ENCODE assay signal across 19 cellular contexts in the genomic region with DNA sequence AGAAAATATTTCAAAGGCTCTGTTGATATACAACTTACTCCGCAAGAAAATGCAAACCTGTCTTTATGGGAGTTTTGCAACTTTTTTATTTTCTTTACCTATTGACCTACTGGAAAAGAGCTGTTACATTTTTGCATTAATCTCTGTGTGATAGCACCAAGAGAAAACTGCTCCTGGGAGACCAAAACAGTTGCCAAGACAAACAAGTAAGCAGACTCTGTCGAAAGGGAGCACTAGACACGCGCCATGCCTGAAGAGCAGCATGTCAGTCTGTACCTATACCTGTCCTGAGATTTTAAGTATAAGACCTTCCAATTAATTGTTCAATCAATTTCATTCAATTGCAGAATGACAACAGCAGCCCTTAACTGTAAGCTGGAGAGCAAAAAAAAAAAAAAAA. TPM values are rescaled to one million over a fixed set of nuclear protein-coding genes. Genes with fewer than 3 reads are reported as not detected.
DNase-seq lines count a peak whose midpoint lies in the region; ATAC-seq and TF ChIP-seq lines count a peak whose summit lies in the region.
"Had no signal": no experiment of that assay in that cellular context is flagged by ENCODE, and none has a peak within 500 bp of the region (broad histone marks: within the 10 kb centered on the region; RNA-seq: fewer than 3 reads in every experiment).

No MANE protein-coding gene starts in this region.

- H3K27me3 Mint-ChIP-seq in activated CD4-positive, alpha-beta memory T cell treated with anti-CD3 and anti-CD28 coated beads, Interleukin-2, amount 10 ng/mL, durations not matched to agents 7 days and 5 days: no peaks in the 10 kb centered on the region

- H3K4me3 Mint-ChIP-seq in activated CD4-positive, alpha-beta memory T cell treated with anti-CD3 and anti-CD28 coated beads, Interleukin-2, amount 10 ng/mL, durations not matched to agents 7 days and 5 days: no peak overlapping the region
- H3K4me3 Mint-ChIP-seq: CD8-positive, alpha-beta T cell had no signal

- H3K27ac ChIP-seq in left ventricle myocardium inferior (replicated peaks) (no peak overlapping the region), right cardiac atrium (ENCODE audit: low read length) (no peak overlapping the region), sigmoid colon (no peak overlapping the region)
- H3K27ac ChIP-seq: BLaER1 treated with 17β-estradiol and CSF1 and Interleukin-3, amounts not matched to agents 10 nM and 100 nM; SK-N-MC had no signal

- no peak for TF ChIP-seq EP300 in sigmoid colon (IDR thresholded peaks at IDR 0.05)

- TF ChIP-seq POLR2A in sigmoid colon (IDR thresholded peaks at IDR 0.05): no peak

- 27% methylated on average over 4 of the region's 4 CpGs for WGBS in right cardiac atrium
- WGBS in sigmoid colon, 2 donors: 75 to 86% methylated on average over 4 of the region's 4 CpGs

- POLR2A ChIA-PET in activated CD4-positive, alpha-beta memory T cell treated with anti-CD3 and anti-CD28 coated beads, Interleukin-2, amount 10 ng/mL, durations not matched to agents 7 days and 5 days (lab: Charles Lee): no interaction called here

- peaks cover 3% of the 10 kb centered on the region for H3K9me3 Mint-ChIP-seq in activated CD4-positive, alpha-beta memory T cell treated with anti-CD3 and anti-CD28 coated beads, Interleukin-2, amount 10 ng/mL, durations not matched to agents 7 days and 5 days

- DNase-seq in Right ventricle myocardium inferior (ENCODE audit: missing footprints) (no peak), left ventricle myocardium inferior (no peak), astrocyte of the hippocampus (ENCODE audit: low read depth, low spot score) (peak; percentile 45), right cardiac atrium (peak in 2 of 3 donors; percentile 19 to 39), sigmoid colon (no peak), inferior parietal cortex (ENCODE audit: extremely low spot score) (no peak)
- no peak for DNase-seq in activated CD4-positive, alpha-beta memory T cell treated with anti-CD3 and anti-CD28 coated beads, Interleukin-2, amount 10 ng/mL, durations not matched to agents 7 days and 5 days
- DNase-seq: Calu3; CD8-positive, alpha-beta T cell; GOT3; NCI-H1694 treated with DMSO at 0.1 percent for 48 hours; NCI-H2107; NCI-H526 treated with DMSO at 0.1 percent for 48 hours; NK-92 treated with Interleukin-12 subunit alpha and Interleukin-12 subunit beta, amount 100 ng/mL, for 24 hours; SHP77 had no signal

- no peaks in the 10 kb centered on the region for H3K36me3 Mint-ChIP-seq in activated CD4-positive, alpha-beta memory T cell treated with anti-CD3 and anti-CD28 coated beads, Interleukin-2, amount 10 ng/mL, durations not matched to agents 7 days and 5 days (ENCODE audit: low read depth)
- H3K36me3 Mint-ChIP-seq: CD8-positive, alpha-beta T cell had no signal

- no peaks in the 10 kb centered on the region for H3K36me3 ChIP-seq in left ventricle myocardium inferior
- H3K36me3 ChIP-seq in sigmoid colon: no peaks in the 10 kb centered on the region
- H3K36me3 ChIP-seq: BLaER1 treated with 17β-estradiol and CSF1 and Interleukin-3, amounts not matched to agents 10 nM and 100 nM had no signal

- H3K9me3 ChIP-seq in left ventricle myocardium inferior (replicated peaks): no peaks in the 10 kb centered on the region
- H3K9me3 ChIP-seq in right cardiac atrium (ENCODE audit: control insufficient read depth, low read length): no peaks in the 10 kb centered on the region
- H3K9me3 ChIP-seq in sigmoid colon: no peaks in the 10 kb centered on the region
- H3K9me3 ChIP-seq: BLaER1 treated with 17β-estradiol and CSF1 and Interleukin-3, amounts not matched to agents 10 nM and 100 nM had no signal

- CTCF ChIA-PET in activated CD4-positive, alpha-beta memory T cell treated with anti-CD3 and anti-CD28 coated beads, Interleukin-2, amount 10 ng/mL, durations not matched to agents 7 days and 5 days (lab: Charles Lee): no interaction called here

- no peak overlapping the region for H3K27ac Mint-ChIP-seq in activated CD4-positive, alpha-beta memory T cell treated with anti-CD3 and anti-CD28 coated beads, Interleukin-2, amount 10 ng/mL, durations not matched to agents 7 days and 5 days
- H3K27ac Mint-ChIP-seq: CD8-positive, alpha-beta T cell had no signal

- TF ChIP-seq CTCF in left ventricle myocardium inferior (IDR thresholded peaks at IDR 0.05; ENCODE audit: borderline replicate concordance) (no peak), sigmoid colon (IDR thresholded peaks at IDR 0.05) (no peak)

- intact Hi-C loops in Right ventricle myocardium inferior (cut with DNase I): loop anchor here (5.0 kb wide), 1 partner anchor 43 kb away; no protein-coding TSS in a partner anchor
- intact Hi-C loops in left ventricle myocardium inferior (cut with micrococcal nuclease): no loop called here
- intact Hi-C loops in right cardiac atrium (cut with DNase I): no loop called here
- intact Hi-C loops in sigmoid colon (cut with DNase I): no loop called here

- H3K4me1 Mint-ChIP-seq in activated CD4-positive, alpha-beta memory T cell treated with anti-CD3 and anti-CD28 coated beads, Interleukin-2, amount 10 ng/mL, durations not matched to agents 7 days and 5 days: no peaks in the 10 kb centered on the region

- ATAC-seq in Right ventricle myocardium inferior: peak; percentile 46
- ATAC-seq in right cardiac atrium: peak; percentile 34 to 43
- ATAC-seq: CD8-positive, alpha-beta T cell; HCT116 had no signal

- no peak overlapping the region for H3K4me3 ChIP-seq in left ventricle myocardium inferior
- no peak overlapping the region for H3K4me3 ChIP-seq in right cardiac atrium (ENCODE audit: low read length)
- no peak overlapping the region for H3K4me3 ChIP-seq in sigmoid colon
- H3K4me3 ChIP-seq: BLaER1 treated with 17β-estradiol and CSF1 and Interleukin-3, amounts not matched to agents 10 nM and 100 nM; SK-N-MC had no signal

- H3K27me3 ChIP-seq in left ventricle myocardium inferior (ENCODE audit: low read depth) (no peaks in the 10 kb centered on the region), right cardiac atrium (ENCODE audit: control insufficient read depth, insufficient read depth) (no peaks in the 10 kb centered on the region), sigmoid colon (no peaks in the 10 kb centered on the region)
- H3K27me3 ChIP-seq: BLaER1 treated with 17β-estradiol and CSF1 and Interleukin-3, amounts not matched to agents 10 nM and 100 nM had no signal

- H3K4me1 ChIP-seq in left ventricle myocardium inferior (peaks cover 4% of the 10 kb centered on the region), right cardiac atrium (ENCODE audit: control insufficient read depth, insufficient read depth, low read length) (no peaks in the 10 kb centered on the region), sigmoid colon (no peaks in the 10 kb centered on the region)
- H3K4me1 ChIP-seq: BLaER1 treated with 17β-estradiol and CSF1 and Interleukin-3, amounts not matched to agents 10 nM and 100 nM had no signal

RNA-seq across cellular contexts. Expression of gene TECRL, which starts 56.0 kb away (rescaled TPM):
- total RNA-seq in Right ventricle myocardium inferior (1,120 TPM), left ventricle myocardium inferior (1,086 TPM), right cardiac atrium (100 to 1,000 TPM; 773 to 857 (median 826) TPM), sigmoid colon (not detected)
- polyA plus RNA-seq in right cardiac atrium (354 TPM), sigmoid colon (under 1 TPM; under 0.01 to 0.69 (median 0.06) TPM)
- total RNA-seq in activated CD4-positive, alpha-beta memory T cell treated with anti-CD3 and anti-CD28 coated beads, Interleukin-2, amount 10 ng/mL, durations not matched to agents 7 days and 5 days: not detected
- total RNA-seq: Calu3; CD8-positive, alpha-beta T cell; LHCN-M2 had no signal

Comparison
In these comparisons a context has a peak if more than half of its experiments do, and no peak if none do; other contexts are left out.
1. DNase-seq: peak in astrocyte of the hippocampus (single experiment) and right cardiac atrium (2 of 3); none in Right ventricle myocardium inferior (single experiment), left ventricle myocardium inferior (single experiment), activated CD4-positive, alpha-beta memory T cell treated with anti-CD3 and anti-CD28 coated beads, Interleukin-2, amount 10 ng/mL, durations not matched to agents 7 days and 5 days (single experiment), sigmoid colon (single experiment) and inferior parietal cortex (single experiment).
2. RNA of gene TECRL, which starts 56.0 kb away (total RNA-seq): 1,120 TPM in Right ventricle myocardium inferior (single experiment), 1,086 TPM in left ventricle myocardium inferior (single experiment) and 773 to 857 TPM in right cardiac atrium; not detected in activated CD4-positive, alpha-beta memory T cell treated with anti-CD3 and anti-CD28 coated beads, Interleukin-2, amount 10 ng/mL, durations not matched to agents 7 days and 5 days and not detected in sigmoid colon; every median in the first group is over 100 times any median in the second.